ENCODE assay signal across 10 cellular contexts in genomic region chr15:32657198-32657886, GRCh38. TPM values are rescaled to one million over a fixed set of nuclear protein-coding genes. Genes with fewer than 3 reads are reported as not detected.
A peak's percentile ranks its signal among the peaks of the same experiment; 100 is the strongest.
DNase-seq lines count a peak whose midpoint lies in the region; ATAC-seq and TF ChIP-seq lines count a peak whose summit lies in the region.
"Had no signal": no experiment of that assay in that cellular context is flagged by ENCODE, and none has a peak within 500 bp of the region (broad histone marks: within the 10 kb centered on the region; RNA-seq: fewer than 3 reads in every experiment).

No MANE protein-coding gene starts in this region.

- H3K9ac ChIP-seq in colonic mucosa (ENCODE audit: low read depth in 2 of 2, low read length in 2 of 2), result no peak overlapping the region
- H3K9ac ChIP-seq in neuronal stem cell (ENCODE audit: low read depth, low read length, poor library complexity), result no peak overlapping the region

- H3K4me1 ChIP-seq in colonic mucosa (no peaks in the 10 kb centered on the region), neuronal stem cell (ENCODE audit: control insufficient read depth in 2 of 2, insufficient read depth in 1 of 2, low read depth in 1 of 2, low read length in 2 of 2) (peaks cover 0 to 5% of the 10 kb centered on the region in 2 donors)

- no peak overlapping the region for H3K4ac ChIP-seq in neuronal stem cell (ENCODE audit: low read length)

- H3K23ac ChIP-seq in neuronal stem cell (ENCODE audit: low read depth, low read length, poor library complexity), result no peak overlapping the region

- H2AFZ ChIP-seq in neuronal stem cell (ENCODE audit: low read length), result no peak overlapping the region

- H3K27me3 ChIP-seq in colonic mucosa, result no peaks in the 10 kb centered on the region
- H3K27me3 ChIP-seq in neuronal stem cell (ENCODE audit: control insufficient read depth in 3 of 3, insufficient read depth in 3 of 3, low read depth in 1 of 3, low read length in 3 of 3), result no peaks in the 10 kb centered on the region

- peak; percentile 64 for ATAC-seq in stimulated activated naive CD8-positive, alpha-beta T cell treated with anti-CD3 and anti-CD28 coated beads, Interleukin-15, amount 100 ng/mL, for 72 hours
- ATAC-seq in Right ventricle myocardium superior (ENCODE audit: poor library complexity), result no peak

- H4K91ac ChIP-seq in neuronal stem cell (ENCODE audit: low read depth, low read length, poor library complexity), result no peak overlapping the region

- peak overlapping the region; percentile 27 for H3K27ac Mint-ChIP-seq in activated CD4-positive, alpha-beta memory T cell treated with anti-CD3 and anti-CD28 coated beads, Interleukin-2, amount 10 ng/mL, durations not matched to agents 7 days and 5 days
- H3K27ac Mint-ChIP-seq in activated CD4-positive, alpha-beta memory T cell treated with anti-CD3 and anti-CD28 coated beads for 36 hours, result no peak overlapping the region
- no peak overlapping the region for H3K27ac Mint-ChIP-seq in stimulated activated naive CD8-positive, alpha-beta T cell treated with anti-CD3 and anti-CD28 coated beads, Interleukin-15, amount 100 ng/mL, for 72 hours

- no peak overlapping the region for H3K18ac ChIP-seq in neuronal stem cell (ENCODE audit: low read length)

- no peak for DNase-seq in activated CD4-positive, alpha-beta memory T cell treated with anti-CD3 and anti-CD28 coated beads, Interleukin-2, amount 10 ng/mL, durations not matched to agents 7 days and 5 days
- no peak for DNase-seq in activated CD4-positive, alpha-beta memory T cell treated with anti-CD3 and anti-CD28 coated beads for 36 hours
- DNase-seq in M059J (ENCODE audit: low read depth), result peak; percentile 48
- no peak for DNase-seq in colonic mucosa
- DNase-seq in stimulated activated naive CD8-positive, alpha-beta T cell treated with anti-CD3 and anti-CD28 coated beads, Interleukin-15, amount 100 ng/mL, for 72 hours, result no peak
- no peak for DNase-seq in neuronal stem cell (ENCODE audit: low spot score)
- DNase-seq in Right ventricle myocardium superior, result no peak
- DNase-seq in posterior cingulate gyrus, result no peak
- DNase-seq: GOT3 had no signal

- no peak overlapping the region for H4K8ac ChIP-seq in neuronal stem cell (ENCODE audit: low read depth, low read length)

- no peak overlapping the region for H2BK15ac ChIP-seq in neuronal stem cell (ENCODE audit: low read length)

- H2BK120ac ChIP-seq in neuronal stem cell (ENCODE audit: low read depth, low read length), result no peak overlapping the region

- peak; percentile 19 for TF ChIP-seq CTCF in colonic mucosa (IDR thresholded peaks at IDR 0.05)

- H3K79me1 ChIP-seq in neuronal stem cell (ENCODE audit: low read depth, low read length), result peaks cover 2% of the 10 kb centered on the region

- no peak overlapping the region for H3K14ac ChIP-seq in neuronal stem cell (ENCODE audit: low read length)

- CTCF ChIA-PET in activated CD4-positive, alpha-beta memory T cell treated with anti-CD3 and anti-CD28 coated beads, Interleukin-2, amount 10 ng/mL, durations not matched to agents 7 days and 5 days (lab: Charles Lee), result interaction anchor here (1.4 kb wide), 1 partner anchor 25 kb away, joined by 3 read pairs; no protein-coding TSS in a partner anchor
- CTCF ChIA-PET in activated CD4-positive, alpha-beta memory T cell treated with anti-CD3 and anti-CD28 coated beads for 36 hours (lab: Charles Lee), result interaction anchor here (0.8 to 1.6 kb wide), 3 partner anchors 9 to 339 kb away, joined by 3 to 4 read pairs (median 3); no protein-coding TSS in a partner anchor

- no peak overlapping the region for H2AK5ac ChIP-seq in neuronal stem cell (ENCODE audit: low read depth, low read length)

- no peak overlapping the region for H2BK12ac ChIP-seq in neuronal stem cell (ENCODE audit: low read length)

- H3K9me3 Mint-ChIP-seq in activated CD4-positive, alpha-beta memory T cell treated with anti-CD3 and anti-CD28 coated beads, Interleukin-2, amount 10 ng/mL, durations not matched to agents 7 days and 5 days, result no peaks in the 10 kb centered on the region
- no peaks in the 10 kb centered on the region for H3K9me3 Mint-ChIP-seq in activated CD4-positive, alpha-beta memory T cell treated with anti-CD3 and anti-CD28 coated beads for 36 hours
- no peaks in the 10 kb centered on the region for H3K9me3 Mint-ChIP-seq in stimulated activated naive CD8-positive, alpha-beta T cell treated with anti-CD3 and anti-CD28 coated beads, Interleukin-15, amount 100 ng/mL, for 72 hours

- H3K27ac ChIP-seq in colonic mucosa (no peak overlapping the region), neuronal stem cell (replicated peaks; ENCODE audit: low read length) (no peak overlapping the region)

- no peak overlapping the region for H3K4me3 Mint-ChIP-seq in activated CD4-positive, alpha-beta memory T cell treated with anti-CD3 and anti-CD28 coated beads, Interleukin-2, amount 10 ng/mL, durations not matched to agents 7 days and 5 days
- H3K4me3 Mint-ChIP-seq in activated CD4-positive, alpha-beta memory T cell treated with anti-CD3 and anti-CD28 coated beads for 36 hours, result no peak overlapping the region
- H3K4me3 Mint-ChIP-seq in stimulated activated naive CD8-positive, alpha-beta T cell treated with anti-CD3 and anti-CD28 coated beads, Interleukin-15, amount 100 ng/mL, for 72 hours, result no peak overlapping the region

- H3K36me3 Mint-ChIP-seq in activated CD4-positive, alpha-beta memory T cell treated with anti-CD3 and anti-CD28 coated beads, Interleukin-2, amount 10 ng/mL, durations not matched to agents 7 days and 5 days (ENCODE audit: low read depth), result peaks cover 47% of the 10 kb centered on the region
- no peaks in the 10 kb centered on the region for H3K36me3 Mint-ChIP-seq in activated CD4-positive, alpha-beta memory T cell treated with anti-CD3 and anti-CD28 coated beads for 36 hours

- H3K36me3 ChIP-seq in colonic mucosa, result no peaks in the 10 kb centered on the region
- H3K36me3 ChIP-seq in neuronal stem cell (replicated peaks in 1 of 2; ENCODE audit: control insufficient read depth in 2 of 2, insufficient read depth in 2 of 2, low read length in 2 of 2), result peaks cover 0 to 2% of the 10 kb centered on the region in 2 donors

- H3K9me3 ChIP-seq in colonic mucosa (no peaks in the 10 kb centered on the region), neuronal stem cell (replicated peaks in 1 of 2; ENCODE audit: control insufficient read depth in 2 of 2, insufficient read depth in 1 of 2, low read depth in 1 of 2, low read length in 2 of 2) (no peaks in the 10 kb centered on the region)

- POLR2A ChIA-PET in activated CD4-positive, alpha-beta memory T cell treated with anti-CD3 and anti-CD28 coated beads, Interleukin-2, amount 10 ng/mL, durations not matched to agents 7 days and 5 days (lab: Charles Lee), result interaction anchor here (1.2 kb wide), 1 partner anchor 13 kb away, joined by 3 read pairs; no protein-coding TSS in a partner anchor
- POLR2A ChIA-PET in activated CD4-positive, alpha-beta memory T cell treated with anti-CD3 and anti-CD28 coated beads for 36 hours (lab: Charles Lee), result no interaction called here

- H3K4me3 ChIP-seq in colonic mucosa, result no peak overlapping the region
- H3K4me3 ChIP-seq in neuronal stem cell (ENCODE audit: low read length in 2 of 2), result no peak overlapping the region
- H3K4me3 ChIP-seq: skin epidermis had no signal

- no CpG with 5 or more reads among the region's 5 CpGs for WGBS in neuronal stem cell (ENCODE audit: extremely low coverage in 2 of 2, insufficient read length in 2 of 2, insufficient replicate concordance in 1 of 2), 2 donors

- H3K4me2 ChIP-seq in neuronal stem cell (ENCODE audit: insufficient read depth, low read length, poor library complexity, severe bottlenecking), result no peak overlapping the region

- intact Hi-C loops in activated CD4-positive, alpha-beta memory T cell treated with anti-CD3 and anti-CD28 coated beads for 36 hours (cut with micrococcal nuclease), result no loop called here
- intact Hi-C loops in colonic mucosa (cut with DNase I) (no loop called here), Right ventricle myocardium superior (cut with DNase I) (no loop called here), posterior cingulate gyrus (cut with DNase I) (no loop called here)

- no peaks in the 10 kb centered on the region for H3K27me3 Mint-ChIP-seq in activated CD4-positive, alpha-beta memory T cell treated with anti-CD3 and anti-CD28 coated beads, Interleukin-2, amount 10 ng/mL, durations not matched to agents 7 days and 5 days
- H3K27me3 Mint-ChIP-seq in activated CD4-positive, alpha-beta memory T cell treated with anti-CD3 and anti-CD28 coated beads for 36 hours, result no peaks in the 10 kb centered on the region
- H3K27me3 Mint-ChIP-seq in stimulated activated naive CD8-positive, alpha-beta T cell treated with anti-CD3 and anti-CD28 coated beads, Interleukin-15, amount 100 ng/mL, for 72 hours, result no peaks in the 10 kb centered on the region

- peaks cover 13% of the 10 kb centered on the region for H3K4me1 Mint-ChIP-seq in activated CD4-positive, alpha-beta memory T cell treated with anti-CD3 and anti-CD28 coated beads, Interleukin-2, amount 10 ng/mL, durations not matched to agents 7 days and 5 days
- peaks cover 10% of the 10 kb centered on the region for H3K4me1 Mint-ChIP-seq in activated CD4-positive, alpha-beta memory T cell treated with anti-CD3 and anti-CD28 coated beads for 36 hours (ENCODE audit: low read depth)
- H3K4me1 Mint-ChIP-seq in stimulated activated naive CD8-positive, alpha-beta T cell treated with anti-CD3 and anti-CD28 coated beads, Interleukin-15, amount 100 ng/mL, for 72 hours, result peaks cover 11% of the 10 kb centered on the region

- no peak overlapping the region for H2BK5ac ChIP-seq in neuronal stem cell (ENCODE audit: low read length)

RNA-seq across cellular contexts. Expression of gene SCG5, which starts 15.8 kb away (rescaled TPM):
- total RNA-seq in activated CD4-positive, alpha-beta memory T cell treated with anti-CD3 and anti-CD28 coated beads, Interleukin-2, amount 10 ng/mL, durations not matched to agents 7 days and 5 days, result 1 to 10 TPM; 3.1 to 3.8 TPM
- total RNA-seq in activated CD4-positive, alpha-beta memory T cell treated with anti-CD3 and anti-CD28 coated beads for 36 hours, result 1 to 10 TPM; 1.6 to 2.2 TPM
- total RNA-seq in M059J (2014; rRNA removed; shearing (Covaris generic)), result 67.9 and 75.2 TPM in 2 replicates
- 1 to 10 TPM; 4.1 to 9.6 TPM for total RNA-seq in colonic mucosa
- 53.1 TPM for polyA plus RNA-seq in neuronal stem cell (2013, experiment 1 of 2)
- 57.7 TPM for polyA plus RNA-seq in neuronal stem cell (2013, experiment 2 of 2)
- not detected for total RNA-seq in Right ventricle myocardium superior

RNA-seq across cellular contexts. Expression of gene ARHGAP11A, which starts 42.0 kb away (rescaled TPM):
- total RNA-seq in activated CD4-positive, alpha-beta memory T cell treated with anti-CD3 and anti-CD28 coated beads, Interleukin-2, amount 10 ng/mL, durations not matched to agents 7 days and 5 days, result 100 to 1,000 TPM; 134 to 139 TPM
- total RNA-seq in activated CD4-positive, alpha-beta memory T cell treated with anti-CD3 and anti-CD28 coated beads for 36 hours, result 100 to 1,000 TPM; 112 to 122 TPM
- total RNA-seq in M059J (2014; rRNA removed; shearing (Covaris generic)), result 34.8 and 36.1 TPM in 2 replicates
- total RNA-seq in colonic mucosa (10 to 100 TPM; 19.9 to 55.3 TPM), Right ventricle myocardium superior (1.5 TPM)
- 30.7 TPM for polyA plus RNA-seq in neuronal stem cell (2013, experiment 1 of 2)
- polyA plus RNA-seq in neuronal stem cell (2013, experiment 2 of 2), result 31.0 TPM
